ENCODE assay signal across 25 cellular contexts in the genomic region with DNA sequence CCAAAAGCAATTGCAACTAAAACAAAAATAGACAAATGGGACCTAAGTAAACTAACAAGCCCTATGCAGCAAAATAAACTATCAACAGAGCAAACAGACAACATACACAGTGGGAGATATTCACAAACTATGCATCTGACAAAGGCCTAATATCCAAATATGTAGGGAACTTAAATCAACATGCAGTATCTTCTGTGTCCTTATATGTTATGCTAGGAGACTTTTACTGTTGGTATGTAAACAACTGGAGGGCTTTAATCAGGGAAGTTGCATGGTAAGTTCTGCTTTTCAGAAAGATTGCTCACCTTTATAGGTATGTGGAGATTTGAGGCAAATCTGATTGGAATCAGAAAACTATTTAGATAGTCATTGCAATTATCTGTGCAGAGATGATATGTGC.
"Had no signal": no experiment of that assay in that cellular context is flagged by ENCODE, and none has a peak within 500 bp of the region (broad histone marks: within the 10 kb centered on the region; RNA-seq: fewer than 3 reads in every experiment).

No MANE protein-coding gene starts in this region.

- H3K36me3 ChIP-seq: stomach, suprapubic skin, thoracic aorta, thyroid gland, tibial artery, tibial nerve, transverse colon, upper lobe of left lung, upper lobe of right lung, uterus, vagina had no signal

- ATAC-seq: stimulated activated effector memory CD8-positive, alpha-beta T cell treated with anti-CD3 and anti-CD28 coated beads, Interleukin-12 subunit alpha, Interleukin-12 subunit beta, amount 100 ng/mL, for 72 hours; stimulated activated memory B cell treated with anti-CD40 and anti-IgM and Interleukin-4, amounts not matched to agents 10 μg/mL and 1 μg/mL and 100 μg/mL, for 72 hours; stimulated activated naive CD8-positive, alpha-beta T cell treated with anti-CD3 and anti-CD28 coated beads, Interleukin-15, amount 100 ng/mL, for 72 hours; stimulated activated naive CD8-positive, alpha-beta T cell treated with anti-CD3 and anti-CD28 coated beads, Interleukin-15, Interleukin-2, amounts not matched to agents 100 U/mL and 50 U/mL, for 24 hours; upper lobe of right lung had no signal

- H3K4me3 ChIP-seq: stomach, suprapubic skin, testis, thoracic aorta, thyroid gland, tibial artery, tibial nerve, transverse colon, upper lobe of left lung, upper lobe of right lung, uterus, vagina had no signal

- H3K9me3 ChIP-seq: suprapubic skin, testis, thoracic aorta, thyroid gland, tibial artery, upper lobe of right lung, uterus, vagina had no signal

- H3K27ac ChIP-seq: stomach, suprapubic skin, testis, thoracic aorta, thyroid gland, tibial artery, tibial nerve, transverse colon, upper lobe of left lung, upper lobe of right lung, uterus, vagina had no signal

- H3K27me3 ChIP-seq: stomach, suprapubic skin, testis, thyroid gland, tibial artery, tibial nerve, transverse colon, upper lobe of left lung, upper lobe of right lung, uterus, vagina had no signal

- H3K4me1 ChIP-seq: stomach, suprapubic skin, testis, thyroid gland, tibial artery, tibial nerve, transverse colon, upper lobe of left lung, upper lobe of right lung, uterus, vagina had no signal

- DNase-seq: stimulated activated CD4-positive, alpha-beta T cell treated with anti-CD3 and anti-CD28 coated beads, Interleukin-2, amount 100 ng/mL, for 48 hours; stimulated activated CD4-positive, alpha-beta T cell treated with anti-CD3 and anti-CD28 coated beads, Interleukin-4, amount 100 ng/mL, for 1 hour; stimulated activated CD4-positive, alpha-beta T cell treated with anti-CD3 and anti-CD28 coated beads, Interleukin-4, amount 100 ng/mL, for 24 hours; stimulated activated CD4-positive, alpha-beta T cell treated with anti-CD3 and anti-CD28 coated beads, Interleukin-4, amount 100 ng/mL, for 4 hours; stimulated activated CD8-positive, alpha-beta memory T cell treated with anti-CD3 and anti-CD28 coated beads, Interleukin-4, amount 100 ng/mL, for 48 hours; stimulated activated naive B cell treated with anti-CD40 and anti-IgM and Interleukin-4, amounts not matched to agents 10 μg/mL and 1 μg/mL and 100 μg/mL, for 72 hours; stimulated activated naive CD4-positive, alpha-beta T cell; stimulated activated naive CD4-positive, alpha-beta T cell treated with Interleukin-2 at 50 U/mL for 16 hours; stimulated activated naive CD8-positive, alpha-beta T cell treated with anti-CD3 and anti-CD28 coated beads, Interleukin-15, amount 100 ng/mL, for 72 hours; stimulated activated naive CD8-positive, alpha-beta T cell treated with anti-CD3 and anti-CD28 coated beads, Interleukin-15, Interleukin-2, amounts not matched to agents 100 U/mL and 50 U/mL, for 24 hours; stomach; substantia nigra; testis; thyroid gland; tibial artery; transverse colon; upper lobe of left lung; upper lobe of right lung; uterus had no signal
